26 cellular contexts compared by ENCODE assay signal in the genomic region with DNA sequence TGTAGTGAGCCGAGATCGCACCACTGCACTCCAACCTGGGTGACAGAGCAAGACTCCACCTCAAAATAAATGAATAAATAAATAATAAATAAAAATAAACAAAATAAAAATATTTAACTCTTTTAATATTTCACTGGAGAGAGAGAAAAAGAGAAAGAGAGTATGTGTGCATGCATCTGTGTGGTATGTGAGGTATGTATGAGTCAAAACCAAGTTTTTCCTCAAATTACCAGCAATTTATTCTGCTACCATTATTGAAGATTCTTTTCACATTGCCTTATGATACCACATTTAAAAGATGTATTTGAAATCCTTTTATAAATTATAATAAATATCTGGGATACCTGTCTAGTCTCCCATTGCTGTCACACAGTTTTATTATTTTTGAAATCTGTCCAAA.
DNase-seq lines count a peak whose midpoint lies in the region; ATAC-seq and TF ChIP-seq lines count a peak whose summit lies in the region.
"Had no signal": no experiment of that assay in that cellular context is flagged by ENCODE, and none has a peak within 500 bp of the region (broad histone marks: within the 10 kb centered on the region; RNA-seq: fewer than 3 reads in every experiment).

No MANE protein-coding gene starts in this region.

- no peaks in the 10 kb centered on the region for H3K36me3 Mint-ChIP-seq in HFFc6 (ENCODE audit: low read depth)

- no peaks in the 10 kb centered on the region for H3K9me3 Mint-ChIP-seq in HFFc6
- H3K9me3 Mint-ChIP-seq: activated CD4-positive, alpha-beta memory T cell treated with anti-CD3 and anti-CD28 coated beads, Interleukin-2, amount 10 ng/mL, durations not matched to agents 7 days and 5 days; activated naive CD8-positive, alpha-beta T cell treated with anti-CD3 and anti-CD28 coated beads, Interleukin-2, amount 50 U/mL, for 24 hours; dendritic cell treated with granulocyte-macrophage colony-stimulating factor and Interleukin-4, amounts not matched to agents 40 ng/mL and 50 ng/mL, for 4 days had no signal

- no peak overlapping the region for H3K27ac Mint-ChIP-seq in HFFc6
- H3K27ac Mint-ChIP-seq: activated CD4-positive, alpha-beta memory T cell treated with anti-CD3 and anti-CD28 coated beads, Interleukin-2, amount 10 ng/mL, durations not matched to agents 7 days and 5 days; activated naive CD8-positive, alpha-beta T cell treated with anti-CD3 and anti-CD28 coated beads, Interleukin-2, amount 50 U/mL, for 24 hours; dendritic cell treated with granulocyte-macrophage colony-stimulating factor and Interleukin-4, amounts not matched to agents 40 ng/mL and 50 ng/mL, for 4 days had no signal

- ATAC-seq in HG03457 (IDR thresholded peaks at IDR 0.05; ENCODE audit: unreplicated experiment) (no peak), right cardiac atrium (no peak)
- ATAC-seq: activated naive CD8-positive, alpha-beta T cell treated with anti-CD3 and anti-CD28 coated beads, Interleukin-2, amount 50 U/mL, for 24 hours; lower lobe of right lung; psoas muscle; stimulated activated naive CD8-positive, alpha-beta T cell treated with anti-CD3 and anti-CD28 coated beads, Interleukin-15, Interleukin-2, amounts not matched to agents 100 U/mL and 50 U/mL, for 24 hours had no signal

- H3K27me3 ChIP-seq in right cardiac atrium (ENCODE audit: control insufficient read depth, insufficient read depth) = no peaks in the 10 kb centered on the region
- H3K27me3 ChIP-seq: BLaER1, cardiac muscle cell, MG63, tibial artery had no signal

- intact Hi-C loops in right cardiac atrium (cut with DNase I) = no loop called here

- H3K4me3 ChIP-seq in astrocyte of the cerebellum (ENCODE audit: low read depth, low read length) = no peak overlapping the region
- no peak overlapping the region for H3K4me3 ChIP-seq in right cardiac atrium (ENCODE audit: low read length)
- H3K4me3 ChIP-seq: BLaER1, cardiac muscle cell, lower lobe of right lung, MG63, psoas muscle, tibial artery had no signal

- WGBS in right cardiac atrium = 98% methylated on average over 2 of the region's 2 CpGs

- DNase-seq in HFFc6 (peak; percentile 54), astrocyte of the cerebellum (ENCODE audit: low read depth) (peak; percentile 9), iris pigment epithelial cell (ENCODE audit: low read depth) (peak; percentile 60), NCI-H345 (lab: John Stamatoyannopoulos, UW) (no peak), right cardiac atrium (no peak), NCI-H2196 treated with DMSO at 0.1 percent for 48 hours (lab: John Stamatoyannopoulos, UW; ENCODE audit: unreplicated experiment) (no peak)
- DNase-seq: activated CD4-positive, alpha-beta memory T cell treated with anti-CD3 and anti-CD28 coated beads, Interleukin-2, amount 10 ng/mL, durations not matched to agents 7 days and 5 days; activated CD4-positive, CD25-positive, alpha-beta regulatory T cell; activated gamma-delta T cell; activated naive CD8-positive, alpha-beta T cell treated with anti-CD3 and anti-CD28 coated beads, Interleukin-2, amount 50 U/mL, for 24 hours; COR-L47; DMS79 treated with DMSO at 0.1 percent for 48 hours; lower lobe of right lung; MG63; NCI-H1417 treated with DMSO at 0.1 percent for 48 hours; NCI-H2171; psoas muscle; small intestine; stimulated activated CD4-positive, alpha-beta T cell treated with anti-CD3 and anti-CD28 coated beads, Interleukin-4, amount 100 ng/mL, for 24 hours; stimulated activated naive CD8-positive, alpha-beta T cell treated with anti-CD3 and anti-CD28 coated beads, Interleukin-15, Interleukin-2, amounts not matched to agents 100 U/mL and 50 U/mL, for 24 hours; tibial artery had no signal

- no peak overlapping the region for H3K4me3 Mint-ChIP-seq in HFFc6
- H3K4me3 Mint-ChIP-seq: activated CD4-positive, alpha-beta memory T cell treated with anti-CD3 and anti-CD28 coated beads, Interleukin-2, amount 10 ng/mL, durations not matched to agents 7 days and 5 days; activated naive CD8-positive, alpha-beta T cell treated with anti-CD3 and anti-CD28 coated beads, Interleukin-2, amount 50 U/mL, for 24 hours; dendritic cell treated with granulocyte-macrophage colony-stimulating factor and Interleukin-4, amounts not matched to agents 40 ng/mL and 50 ng/mL, for 4 days had no signal

- H3K27me3 Mint-ChIP-seq in HFFc6 (ENCODE audit: insufficient read depth) = peaks cover 1% of the 10 kb centered on the region
- H3K27me3 Mint-ChIP-seq: dendritic cell treated with granulocyte-macrophage colony-stimulating factor and Interleukin-4, amounts not matched to agents 40 ng/mL and 50 ng/mL, for 4 days had no signal

- in situ Hi-C loops in astrocyte of the cerebellum (cut with HindIII; ENCODE audit: low sequenced_read_pairs) = no loop called here

- TF ChIP-seq CTCF in HFFc6 (IDR thresholded peaks at IDR 0.05) (no peak), astrocyte of the cerebellum (IDR thresholded peaks at IDR 0.05; ENCODE audit: low read depth, low read length, missing control alignments) (no peak)

- H3K4me1 ChIP-seq in right cardiac atrium (ENCODE audit: control insufficient read depth, insufficient read depth, low read length) = no peaks in the 10 kb centered on the region
- H3K4me1 ChIP-seq: lower lobe of right lung, psoas muscle, tibial artery had no signal

- no peaks in the 10 kb centered on the region for H3K9me3 ChIP-seq in right cardiac atrium (ENCODE audit: control insufficient read depth, low read length)
- H3K9me3 ChIP-seq: BLaER1, lower lobe of right lung, MG63, psoas muscle, tibial artery had no signal

- peaks cover 19% of the 10 kb centered on the region for H3K4me1 Mint-ChIP-seq in HFFc6 (ENCODE audit: low read depth)
- H3K4me1 Mint-ChIP-seq: activated CD4-positive, alpha-beta memory T cell treated with anti-CD3 and anti-CD28 coated beads, Interleukin-2, amount 10 ng/mL, durations not matched to agents 7 days and 5 days; activated naive CD8-positive, alpha-beta T cell treated with anti-CD3 and anti-CD28 coated beads, Interleukin-2, amount 50 U/mL, for 24 hours had no signal

- no peak overlapping the region for H3K27ac ChIP-seq in right cardiac atrium (ENCODE audit: low read length)
- H3K27ac ChIP-seq: BLaER1, cardiac muscle cell, HL-60, lower lobe of right lung, psoas muscle, tibial artery had no signal

Comparison
In these comparisons a context has a peak if more than half of its experiments do, and no peak if none do; other contexts are left out.
1. DNase-seq: peak in HFFc6 (single experiment), astrocyte of the cerebellum (single experiment) and iris pigment epithelial cell (single experiment); none in NCI-H345 (single experiment), right cardiac atrium (0 of 3) and NCI-H2196 treated with DMSO at 0.1 percent for 48 hours (single experiment).